ENCODE assay signal across 9 cellular contexts in the genomic region with DNA sequence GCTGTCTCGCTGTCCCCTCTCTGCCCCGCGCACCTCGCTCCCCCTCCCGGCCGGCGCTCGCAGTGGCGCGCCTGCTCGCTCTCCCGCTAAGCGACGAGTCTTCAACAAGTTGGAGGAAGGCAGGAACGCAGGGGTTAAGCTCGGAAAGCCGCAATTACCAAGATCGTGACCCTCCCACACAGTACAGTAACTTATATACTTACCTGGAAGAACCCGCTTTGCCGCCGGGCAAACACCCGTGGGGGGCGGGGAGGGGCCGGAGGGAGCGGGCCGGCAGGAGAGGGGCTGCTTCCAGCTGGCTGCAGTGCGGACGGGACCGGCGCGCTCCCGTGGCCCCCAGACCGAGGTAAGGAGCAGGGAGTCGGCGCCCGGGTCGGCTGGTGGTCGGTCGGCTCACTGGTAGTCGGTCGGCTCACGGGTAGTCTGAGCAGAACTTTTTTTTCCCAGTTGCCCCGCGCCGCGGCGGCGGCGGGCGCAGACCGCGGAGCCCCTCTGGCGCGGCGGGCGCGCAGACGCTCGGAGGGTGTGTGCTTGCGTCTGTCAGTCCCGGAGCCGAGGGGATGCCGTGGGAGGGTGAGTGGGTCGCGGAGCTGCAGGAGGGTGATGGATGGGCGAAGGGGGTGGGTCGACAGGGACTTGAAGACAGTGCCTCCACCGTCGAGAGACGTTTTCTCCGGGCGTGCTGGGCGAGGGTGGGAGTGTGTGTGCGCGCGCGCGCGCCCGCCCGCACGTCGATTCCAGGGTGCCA.
A peak's percentile ranks its signal among the peaks of the same experiment; 100 is the strongest.
DNase-seq lines count a peak whose midpoint lies in the region; ATAC-seq, FAIRE-seq and TF ChIP-seq lines count a peak whose summit lies in the region.
"Had no signal": no experiment of that assay in that cellular context is flagged by ENCODE, and none has a peak within 500 bp of the region (broad histone marks: within the 10 kb centered on the region; RNA-seq: fewer than 3 reads in every experiment).

No MANE protein-coding gene starts in this region.

- H3K4me2 ChIP-seq in endothelial cell of umbilical vein (ENCODE audit: insufficient read depth, low read length), result peak overlapping the region; percentile 44

- H3K9me3 ChIP-seq in HUES64 (ENCODE audit: insufficient read depth, low read depth, low read length) (no peaks in the 10 kb centered on the region), endothelial cell of umbilical vein (replicated peaks; ENCODE audit: control insufficient read depth, insufficient read depth, low read length) (no peaks in the 10 kb centered on the region), aorta (ENCODE audit: control insufficient read depth, low read length) (no peaks in the 10 kb centered on the region)

- peaks cover 14 to 25% of the 10 kb centered on the region in 2 donors for H3K4me1 Mint-ChIP-seq in natural killer cell treated with Interleukin-12 subunit alpha and Interleukin-12 subunit beta and Interleukin-15 and Interleukin-18, amount 100 ng/mL, for 72 hours (ENCODE audit: low read depth in 2 of 2)

- DNase-seq in NCI-H146 (lab: John Stamatoyannopoulos, UW) (peak; percentile 32), NCI-H146 treated with DMSO at 0.1 percent for 48 hours (lab: John Stamatoyannopoulos, UW; ENCODE audit: unreplicated experiment) (no peak), UCSD-AML1 (lab: John Stamatoyannopoulos, UW; ENCODE audit: unreplicated experiment) (peak; percentile 42), endothelial cell of umbilical vein (ENCODE audit: low read depth, low spot score) (peak; percentile 51), aorta (no peak)
- no peak for DNase-seq in natural killer cell treated with Interleukin-12 subunit alpha and Interleukin-12 subunit beta and Interleukin-15 and Interleukin-18, amount 100 ng/mL, for 72 hours (ENCODE audit: low spot score)

- no peak overlapping the region for H2AFZ ChIP-seq in endothelial cell of umbilical vein (ENCODE audit: low read depth, low read length)

- no peak overlapping the region for H3K27ac Mint-ChIP-seq in natural killer cell treated with Interleukin-12 subunit alpha and Interleukin-12 subunit beta and Interleukin-15 and Interleukin-18, amount 100 ng/mL, for 72 hours

- FAIRE-seq in endothelial cell of umbilical vein (lab: Jason Lieb, UNC), result peak; percentile 70
- FAIRE-seq: G401.6 had no signal

- peak overlapping the region; percentile 57 for H3K4me3 ChIP-seq in HUES64 (ENCODE audit: low read length)
- peak overlapping the region; percentile 27 to 48 (median 43) for H3K4me3 ChIP-seq in endothelial cell of umbilical vein (replicated peaks in 1 of 3; ENCODE audit: insufficient read depth in 1 of 3, low read depth in 1 of 3, low read length in 3 of 3)
- peak overlapping the region; percentile 9 to 40 for H3K4me3 ChIP-seq in aorta (ENCODE audit: low read length in 2 of 2)

- H3K9me1 ChIP-seq in endothelial cell of umbilical vein (replicated peaks; ENCODE audit: control insufficient read depth, extremely low read depth, insufficient read depth, low read length), result no peaks in the 10 kb centered on the region

- H3K36me3 Mint-ChIP-seq in natural killer cell treated with Interleukin-12 subunit alpha and Interleukin-12 subunit beta and Interleukin-15 and Interleukin-18, amount 100 ng/mL, for 72 hours, result peaks cover 5% of the 10 kb centered on the region

- peak in 1 of 2 donors; percentile 59 for TF ChIP-seq CTCF in endothelial cell of umbilical vein (IDR thresholded peaks at IDR 0.05; ENCODE audit: extremely low read depth in 1 of 2, insufficient read depth in 1 of 2, low read depth in 1 of 2, low read length in 2 of 2)

- CTCF ChIA-PET in endothelial cell of umbilical vein (lab: Charles Lee), result interaction anchor here (1.0 to 5.1 kb wide), 4 partner anchors 13 to 272 kb away, joined by 3 to 39 read pairs (median 5); a partner anchor contains a TSS

- TF ChIP-seq POLR2A in endothelial cell of umbilical vein (IDR thresholded peaks at IDR 0.05; ENCODE audit: low read depth, low read length), result no peak

- WGBS in HUES64, result under 1% methylated on average over 83 of the region's 83 CpGs
- 0 to 1% methylated on average over 76 to 83 of the region's 83 CpGs for WGBS in aorta, 2 donors

- H3K27ac ChIP-seq in HUES64 (ENCODE audit: low read depth, low read length) (no peak overlapping the region), endothelial cell of umbilical vein (ENCODE audit: insufficient read depth, low read depth, low read length) (no peak overlapping the region), aorta (ENCODE audit: low read depth in 1 of 2, low read length in 2 of 2) (no peak overlapping the region)

- H3K27me3 ChIP-seq in HUES64 (ENCODE audit: insufficient read depth, low read length), result peaks cover 98% of the 10 kb centered on the region
- H3K27me3 ChIP-seq in endothelial cell of umbilical vein (ENCODE audit: control insufficient read depth in 2 of 2, insufficient read depth in 2 of 2, low read length in 2 of 2), result peaks cover 86 to 91% of the 10 kb centered on the region in 2 experiments
- H3K27me3 ChIP-seq in aorta (ENCODE audit: control insufficient read depth in 1 of 2, insufficient read depth in 2 of 2, low read length in 1 of 2), result no peaks in the 10 kb centered on the region

- H3K4me1 ChIP-seq in HUES64 (ENCODE audit: insufficient read depth, low read length), result peaks cover 20% of the 10 kb centered on the region
- peaks cover 5% of the 10 kb centered on the region for H3K4me1 ChIP-seq in endothelial cell of umbilical vein (ENCODE audit: control insufficient read depth, extremely low read depth, insufficient read depth, low read length)
- no peaks in the 10 kb centered on the region for H3K4me1 ChIP-seq in aorta (ENCODE audit: control insufficient read depth in 1 of 2, insufficient read depth in 2 of 2, low read length in 2 of 2)

- no peak overlapping the region for H3K4me3 Mint-ChIP-seq in natural killer cell treated with Interleukin-12 subunit alpha and Interleukin-12 subunit beta and Interleukin-15 and Interleukin-18, amount 100 ng/mL, for 72 hours

- peaks cover 55 to 66% of the 10 kb centered on the region in 2 donors for H3K27me3 Mint-ChIP-seq in natural killer cell treated with Interleukin-12 subunit alpha and Interleukin-12 subunit beta and Interleukin-15 and Interleukin-18, amount 100 ng/mL, for 72 hours

- H4K20me1 ChIP-seq in endothelial cell of umbilical vein (replicated peaks; ENCODE audit: control insufficient read depth, extremely low read depth, insufficient read depth, low read length), result no peaks in the 10 kb centered on the region

- POLR2A ChIA-PET in endothelial cell of umbilical vein (lab: Charles Lee), result no interaction called here

- H3K9ac ChIP-seq in HUES64 (ENCODE audit: low read depth, low read length), result no peak overlapping the region
- H3K9ac ChIP-seq in endothelial cell of umbilical vein (replicated peaks; ENCODE audit: extremely low read depth, insufficient read depth, low read length), result no peak overlapping the region

- H3K9me3 Mint-ChIP-seq in natural killer cell treated with Interleukin-12 subunit alpha and Interleukin-12 subunit beta and Interleukin-15 and Interleukin-18, amount 100 ng/mL, for 72 hours, result no peaks in the 10 kb centered on the region

- dilution Hi-C loops in endothelial cell of umbilical vein (cut with MboI; ENCODE audit: extremely low pct_ligation_motif_present, low sequenced_read_pairs), result no loop called here

- ATAC-seq in natural killer cell treated with Interleukin-12 subunit alpha and Interleukin-12 subunit beta and Interleukin-15 and Interleukin-18, amount 100 ng/mL, for 72 hours, result peak; percentile 18 to 33
- ATAC-seq in aorta (ENCODE audit: low FRiP score), result no peak
- ATAC-seq in GM21423 (IDR thresholded peaks at IDR 0.05; ENCODE audit: unreplicated experiment), result no peak

- no peaks in the 10 kb centered on the region for H3K79me2 ChIP-seq in endothelial cell of umbilical vein (ENCODE audit: control insufficient read depth, insufficient read depth, low read length)

- no TSS peak for BruUV-seq in endothelial cell of umbilical vein (replicated peaks; lab: Mats Ljungman, UMichigan)

- intact Hi-C loops in endothelial cell of umbilical vein (cut with micrococcal nuclease), result loop anchor here (5.0 kb wide), 3 partner anchors 63 to 267 kb away; a partner anchor contains a TSS
- intact Hi-C loops in aorta (cut with DNase I), result no loop called here

- H3K36me3 ChIP-seq in HUES64 (ENCODE audit: insufficient read depth, low read length), result no peaks in the 10 kb centered on the region
- no peaks in the 10 kb centered on the region for H3K36me3 ChIP-seq in endothelial cell of umbilical vein (ENCODE audit: control insufficient read depth in 2 of 2, extremely low read depth in 1 of 2, insufficient read depth in 2 of 2, low read length in 2 of 2)
- no peaks in the 10 kb centered on the region for H3K36me3 ChIP-seq in aorta (ENCODE audit: control insufficient read depth in 1 of 2, insufficient read depth in 2 of 2, low read length in 1 of 2)

TF ChIP-seq in endothelial cell of umbilical vein, 7 proteins besides CTCF, POLR2A, EP300 and RAD21:
- TF ChIP-seq FOS (IDR thresholded peaks at IDR 0.05; ENCODE audit: borderline replicate concordance, insufficient read depth, low read length) (no peak), MYC (IDR thresholded peaks at IDR 0.05; ENCODE audit: low read depth, low read length) (no peak), EZH2 (IDR thresholded peaks at IDR 0.05; ENCODE audit: borderline replicate concordance, low read depth, low read length, severe bottlenecking) (peak; percentile 65), GATA2 (IDR thresholded peaks at IDR 0.05; ENCODE audit: insufficient read depth, insufficient read length, low read depth, low read length) (no peak), JUN (IDR thresholded peaks at IDR 0.05; ENCODE audit: borderline replicate concordance, insufficient read depth, insufficient read length, low read depth) (no peak)

Comparison
In these comparisons a context has a peak if more than half of its experiments do, and no peak if none do; other contexts are left out.
1. DNase-seq: peak in NCI-H146 (single experiment), UCSD-AML1 (single experiment) and endothelial cell of umbilical vein (single experiment); none in NCI-H146 treated with DMSO at 0.1 percent for 48 hours (single experiment), natural killer cell treated with Interleukin-12 subunit alpha and Interleukin-12 subunit beta and Interleukin-15 and Interleukin-18, amount 100 ng/mL, for 72 hours (single experiment) and aorta (0 of 2).
2. ATAC-seq: peak in natural killer cell treated with Interleukin-12 subunit alpha and Interleukin-12 subunit beta and Interleukin-15 and Interleukin-18, amount 100 ng/mL, for 72 hours (2 of 2); none in aorta (single experiment) and GM21423 (single experiment).
3. Peak in every context shown above with its lines, with median percentiles within 50 percentile points of each other: H3K4me3 ChIP-seq.